8 cellular contexts compared by ENCODE assay signal in the genomic region with DNA sequence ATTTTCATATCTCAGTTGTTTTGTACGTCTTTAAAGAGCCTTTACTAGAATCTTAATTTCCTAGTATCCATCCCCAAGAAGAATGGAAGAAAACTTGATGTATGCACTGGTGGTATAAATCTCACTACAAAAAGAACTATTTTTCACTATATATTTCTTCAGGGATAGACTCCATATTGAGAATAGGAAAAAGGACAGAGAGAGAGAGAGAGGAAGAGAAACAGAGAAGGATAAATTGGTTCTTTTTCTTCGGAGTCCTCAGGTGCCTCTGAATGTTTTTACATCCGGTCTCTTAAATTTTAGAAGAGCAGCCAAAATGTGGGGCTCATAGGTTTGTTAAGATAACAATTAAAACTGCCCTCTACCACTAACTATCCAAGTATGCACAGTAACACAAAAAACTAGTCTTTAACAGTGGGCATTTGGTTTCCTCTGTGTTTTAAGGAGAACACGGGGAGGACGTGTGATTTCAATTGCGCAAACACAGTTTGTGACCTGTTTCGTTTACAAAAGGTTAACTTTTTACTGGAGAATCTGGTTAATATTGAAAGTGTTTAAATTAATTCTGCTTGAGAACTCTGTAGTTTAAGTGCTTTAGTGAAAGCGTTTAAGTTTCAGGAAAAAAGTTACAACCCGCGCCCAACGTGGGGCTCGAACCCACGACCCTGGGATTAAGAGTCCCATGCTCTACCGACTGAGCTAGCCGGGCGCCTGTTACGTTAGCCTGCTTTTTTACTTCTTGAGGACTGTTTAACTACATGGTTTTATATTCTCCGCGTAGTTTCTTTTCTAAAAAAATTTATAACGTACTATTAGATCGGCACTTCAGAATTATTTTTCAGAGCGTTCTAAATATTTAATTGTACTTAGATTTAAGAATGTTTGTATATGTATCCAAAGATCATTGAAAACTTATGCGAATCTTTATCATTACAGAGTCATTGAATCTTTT. TPM values are rescaled to one million over a fixed set of nuclear protein-coding genes. Genes with fewer than 3 reads are reported as not detected.
A peak's percentile ranks its signal among the peaks of the same experiment; 100 is the strongest.
DNase-seq lines count a peak whose midpoint lies in the region; ATAC-seq and TF ChIP-seq lines count a peak whose summit lies in the region.

No MANE protein-coding gene starts in this region.

- H3K4me3 ChIP-seq in HUES6 (ENCODE audit: low read depth, low read length): peak overlapping the region; percentile 72
- H3K4me3 ChIP-seq in Peyer's patch: peak overlapping the region; percentile 41 to 63 (median 56)
- H3K4me3 ChIP-seq in fibroblast of the aortic adventitia (ENCODE audit: low read depth, low read length): peak overlapping the region; percentile 62

- ATAC-seq in GM18511 (IDR thresholded peaks at IDR 0.05; ENCODE audit: unreplicated experiment): no peak

- H3K27ac Mint-ChIP-seq in nephron progenitor cell: no peak overlapping the region

- peaks cover 19% of the 10 kb centered on the region for H3K4me1 Mint-ChIP-seq in nephron progenitor cell

- TF ChIP-seq POLR2A in Peyer's patch (IDR thresholded peaks at IDR 0.05): no peak

- no peaks in the 10 kb centered on the region for H3K9me3 ChIP-seq in HUES6 (ENCODE audit: control insufficient read depth, insufficient read depth, low read depth, low read length)
- no peaks in the 10 kb centered on the region for H3K9me3 ChIP-seq in Peyer's patch

- peaks cover 7% of the 10 kb centered on the region for H3K27me3 Mint-ChIP-seq in nephron progenitor cell (ENCODE audit: low read depth, poor library complexity)

- H3K27me3 ChIP-seq in HUES6 (ENCODE audit: control insufficient read depth, insufficient read depth, low read length): no peaks in the 10 kb centered on the region
- H3K27me3 ChIP-seq in Peyer's patch: no peaks in the 10 kb centered on the region

- H3K9ac ChIP-seq in HUES6 (ENCODE audit: low read length): peak overlapping the region; percentile 61

- H3K27ac ChIP-seq in HUES6 (ENCODE audit: low read depth, low read length) (no peak overlapping the region), Peyer's patch (peak overlapping the region; percentile 68 to 76 (median 72))

- no peaks in the 10 kb centered on the region for H3K36me3 ChIP-seq in HUES6 (ENCODE audit: control insufficient read depth, insufficient read depth, low read length)
- no peaks in the 10 kb centered on the region for H3K36me3 ChIP-seq in Peyer's patch

- no peaks in the 10 kb centered on the region for H3K9me3 Mint-ChIP-seq in nephron progenitor cell

- no peak overlapping the region for H3K4me3 Mint-ChIP-seq in nephron progenitor cell

- TF ChIP-seq CTCF in Peyer's patch (IDR thresholded peaks at IDR 0.05) (peak in 1 of 6 experiments; percentile 7), fibroblast of the aortic adventitia (IDR thresholded peaks at IDR 0.05; ENCODE audit: insufficient read depth, low read length) (no peak), nephron progenitor cell (IDR thresholded peaks at IDR 0.05) (no peak)

- H3K36me3 Mint-ChIP-seq in nephron progenitor cell (ENCODE audit: low read depth): peaks cover 4% of the 10 kb centered on the region

- DNase-seq in DMS53 treated with DMSO at 0.1 percent for 48 hours (lab: John Stamatoyannopoulos, UW; ENCODE audit: unreplicated experiment) (peak; percentile 34), Peyer's patch (peak; percentile 75 to 89 (median 77)), fibroblast of the aortic adventitia (ENCODE audit: low read depth) (peak; percentile 81), nephron progenitor cell (peak; percentile 81)
- peak; percentile 61 to 74 for DNase-seq in activated T-helper 1 cell treated with anti-CD3 and anti-CD28 coated beads, Interleukin-2, amount 50 U/mL, for 16 hours (ENCODE audit: low read depth in 1 of 2, low spot score in 1 of 2)
- DNase-seq in stimulated activated naive CD4-positive, alpha-beta T cell treated with Interleukin-2 at 50 U/mL for 16 hours (lab: John Stamatoyannopoulos, UW): peak; percentile 64

- peaks cover 7% of the 10 kb centered on the region; the same call in 1 of the 2 replicates for H3K4me1 ChIP-seq in HUES6 (ENCODE audit: control insufficient read depth, insufficient read depth, low read length)
- peaks cover 0 to 11% (median 0%) of the 10 kb centered on the region in 4 donors for H3K4me1 ChIP-seq in Peyer's patch

RNA-seq across cellular contexts. Expression of a gene that starts 5.1 kb away (rescaled TPM):
- 100 to 1,000 TPM in 2 of 4 donors, 10 to 100 TPM in 2; 78.5 to 199 (median 112) TPM for total RNA-seq in Peyer's patch
- 105 and 154 TPM in 2 replicates for total RNA-seq in fibroblast of the aortic adventitia (ENCODE audit: low replicate concordance)

RNA-seq across cellular contexts. Expression of a gene that starts 39.6 kb away (rescaled TPM):
- 10 to 100 TPM; 37.1 to 70.6 (median 44.9) TPM for total RNA-seq in Peyer's patch
- 92.7 and 229 TPM in 2 replicates for total RNA-seq in fibroblast of the aortic adventitia (ENCODE audit: low replicate concordance)

RNA-seq across cellular contexts. Expression of a gene that starts 58.8 kb away (rescaled TPM):
- total RNA-seq in Peyer's patch (10 to 100 TPM; 22.9 to 66.0 (median 26.7) TPM), fibroblast of the aortic adventitia (ENCODE audit: low replicate concordance) (12.2 and 123 TPM in 2 replicates)
